1 cellular context compared by ENCODE assay signal in genomic region chr2:110702981-110703380, GRCh38.
TF ChIP-seq lines count a peak whose summit lies in the region.

No MANE protein-coding gene starts in this region.

TF ChIP-seq in GM23338, 12 proteins besides CTCF, POLR2A, EP300 and RAD21 (continued from another document):
- TF ChIP-seq ZNF462 (CRISPR knock-in tag; IDR thresholded peaks at IDR 0.05) (no peak), NANOG (IDR thresholded peaks at IDR 0.05; ENCODE audit: borderline replicate concordance) (no peak)
